In the genomic region with DNA sequence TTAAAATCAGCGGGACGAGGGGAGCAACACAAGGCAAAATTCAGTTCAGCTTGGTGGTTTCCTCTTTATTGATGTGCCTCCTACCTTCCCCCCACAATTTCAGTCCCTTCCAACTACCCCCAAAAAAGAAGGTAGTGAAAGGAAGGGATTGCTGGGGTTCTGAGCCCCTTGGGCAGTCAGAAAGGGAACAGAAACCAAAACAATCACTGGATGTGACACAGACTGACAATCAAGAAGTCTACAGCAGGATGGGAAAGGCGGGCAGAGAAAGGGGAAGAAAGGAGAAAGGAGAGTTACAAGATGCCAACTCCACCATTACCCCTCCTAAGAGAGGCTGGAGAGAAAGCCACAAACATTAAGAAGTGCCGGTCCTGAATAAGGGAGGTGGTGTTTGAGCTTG, we compare ENCODE assay signal across 9 cellular contexts. TPM values are rescaled to one million over a fixed set of nuclear protein-coding genes. Genes with fewer than 3 reads are reported as not detected.
A peak's percentile ranks its signal among the peaks of the same experiment; 100 is the strongest.
DNase-seq lines count a peak whose midpoint lies in the region; ATAC-seq, FAIRE-seq and TF ChIP-seq lines count a peak whose summit lies in the region.
"Had no signal": no experiment of that assay in that cellular context is flagged by ENCODE, and none has a peak within 500 bp of the region (broad histone marks: within the 10 kb centered on the region; RNA-seq: fewer than 3 reads in every experiment).

No MANE protein-coding gene starts in this region.

- H2BK20ac ChIP-seq in IMR-90 (ENCODE audit: low read depth, low read length): no peak overlapping the region

- H3K79me1 ChIP-seq in IMR-90 (ENCODE audit: low read depth in 1 of 2, low read length in 2 of 2): peaks cover 13 to 54% of the 10 kb centered on the region in 2 experiments
- peaks cover 17% of the 10 kb centered on the region for H3K79me1 ChIP-seq in mesendoderm (ENCODE audit: low read length)

- no peak for TF ChIP-seq EP300 in A549 (IDR thresholded peaks at IDR 0.05)

- H3K9me3 ChIP-seq in A549: no peaks in the 10 kb centered on the region
- no peaks in the 10 kb centered on the region for H3K9me3 ChIP-seq in IMR-90 (ENCODE audit: control insufficient read depth, insufficient read depth, low read length)
- H3K9me3 ChIP-seq in astrocyte (ENCODE audit: insufficient read depth, low read depth, low read length): no peaks in the 10 kb centered on the region

- peaks cover 29% of the 10 kb centered on the region for H3K4me1 Mint-ChIP-seq in astrocyte (ENCODE audit: low read depth, unreplicated experiment)

- peaks cover 14% of the 10 kb centered on the region for H3K36me3 Mint-ChIP-seq in astrocyte (ENCODE audit: low read depth, unreplicated experiment)

- TF ChIP-seq CTCF in A549 (IDR thresholded peaks at IDR 0.05) (no peak), IMR-90 (conservative IDR thresholded peaks at IDR 0.05; ENCODE audit: low read depth, low read length) (no peak), astrocyte (IDR thresholded peaks at IDR 0.05; ENCODE audit: insufficient read depth, low read depth, low read length) (no peak)

- H4K8ac ChIP-seq in IMR-90 (ENCODE audit: low read depth in 2 of 2, low read length in 2 of 2) (no peak overlapping the region), mesendoderm (ENCODE audit: low read depth, low read length) (no peak overlapping the region)

- H2BK15ac ChIP-seq in IMR-90 (ENCODE audit: low read depth, low read length) (no peak overlapping the region), mesendoderm (replicated peaks; ENCODE audit: low read depth) (no peak overlapping the region)

- no peak for DNase-seq in A549 (ENCODE audit: low read depth in 1 of 2, low spot score in 1 of 2)
- DNase-seq in IMR-90: no peak
- DNase-seq in astrocyte (ENCODE audit: low read depth): no peak
- DNase-seq in mesendoderm: no peak
- no peak for DNase-seq in HuH-7.5 (ENCODE audit: low spot score)
- no peak for DNase-seq in NCI-H187 treated with DMSO at 0.1 percent for 48 hours (lab: John Stamatoyannopoulos, UW)
- no peak for DNase-seq in activated gamma-delta T cell treated with Interleukin-2 at 50 U/mL for 16 hours
- no peak for DNase-seq in inferior parietal cortex (ENCODE audit: extremely low spot score)
- DNase-seq: erythroblast had no signal

- H3K79me2 ChIP-seq in astrocyte (ENCODE audit: insufficient read depth, low read length) (peaks cover 65% of the 10 kb centered on the region), mesendoderm (ENCODE audit: control insufficient read depth, insufficient read depth, low read length) (peaks cover 45% of the 10 kb centered on the region)

- TF ChIP-seq RAD21 in A549 (conservative IDR thresholded peaks at IDR 0.05 in 1 of 2, IDR thresholded peaks at IDR 0.05 in 1 of 2) (no peak), IMR-90 (IDR thresholded peaks at IDR 0.05; ENCODE audit: low read length) (no peak)

- 42% methylated on average over 4 of the region's 4 CpGs for WGBS in A549 (ENCODE audit: missing lambda C conversion rate)
- WGBS in IMR-90 (ENCODE audit: extremely low coverage in 2 of 2, insufficient read length in 1 of 2), 2 experiments: no CpG with 5 or more reads among the region's 4 CpGs
- no CpG with 5 or more reads among the region's 4 CpGs for WGBS in mesendoderm (ENCODE audit: extremely low coverage, insufficient coverage, low lambda C conversion rate)

- H3K27ac Mint-ChIP-seq in astrocyte (ENCODE audit: unreplicated experiment): peak overlapping the region; percentile 98

- ATAC-seq in A549 (no peak), IMR-90 (ENCODE audit: low read depth) (no peak)

- H2BK5ac ChIP-seq in IMR-90 (ENCODE audit: low read depth, low read length, poor library complexity, severe bottlenecking) (no peak overlapping the region), mesendoderm (ENCODE audit: low read length) (no peak overlapping the region)

- no peaks in the 10 kb centered on the region for H3K27me3 Mint-ChIP-seq in astrocyte (ENCODE audit: low read depth, unreplicated experiment)

- H3K9ac ChIP-seq in IMR-90 (ENCODE audit: low read depth, low read length) (no peak overlapping the region), astrocyte (ENCODE audit: low read length) (peak overlapping the region; percentile 99), mesendoderm (ENCODE audit: low read length) (peak overlapping the region; percentile 100)

- no peak for FAIRE-seq in A549 (lab: Jason Lieb, UNC)
- no peak for FAIRE-seq in astrocyte (lab: Jason Lieb, UNC)

- no peak overlapping the region for H4K5ac ChIP-seq in IMR-90 (ENCODE audit: low read depth, low read length)
- H4K5ac ChIP-seq in mesendoderm (ENCODE audit: low read length): no peak overlapping the region

- in situ Hi-C loops in IMR-90 (cut with MboI; ENCODE audit: low sequenced_read_pairs): loop anchor here (25.0 kb wide), 1 partner anchor 922 kb away; the partner anchor contains the start of genes PER1 and VAMP2

- H3K9me1 ChIP-seq in IMR-90 (ENCODE audit: insufficient read depth, low read length): peaks cover 2% of the 10 kb centered on the region; the same call in 1 of the 2 replicates

- no peak overlapping the region for H3K4ac ChIP-seq in IMR-90 (ENCODE audit: low read depth, low read length)
- H3K4ac ChIP-seq in mesendoderm (ENCODE audit: low read depth, low read length): no peak overlapping the region

- no peak overlapping the region for H3K23ac ChIP-seq in IMR-90 (ENCODE audit: low read depth, low read length)
- no peak overlapping the region for H3K23ac ChIP-seq in mesendoderm (ENCODE audit: low read length)

- peak overlapping the region; percentile 100 for H2AK9ac ChIP-seq in IMR-90 (replicated peaks; ENCODE audit: low read depth, low read length, poor library complexity)

- POLR2A ChIA-PET in A549 (lab: Yijun Ruan, JAX): no interaction called here
- POLR2A ChIA-PET in IMR-90 (lab: Charles Lee; ENCODE audit: unreplicated experiment): no interaction called here

- H3K4me1 ChIP-seq in A549 (peaks cover 44% of the 10 kb centered on the region), IMR-90 (ENCODE audit: control insufficient read depth, insufficient read depth, low read length) (peaks cover 10% of the 10 kb centered on the region), astrocyte (ENCODE audit: insufficient read depth, low read length) (peaks cover 35% of the 10 kb centered on the region), mesendoderm (ENCODE audit: control insufficient read depth, low read depth, low read length) (peaks cover 9% of the 10 kb centered on the region)

- intact Hi-C loops in IMR-90 (cut with micrococcal nuclease): no loop called here

- CTCF ChIA-PET in A549 (lab: Yijun Ruan, JAX): interaction anchor here (0.9 to 17.3 kb wide), 8 partner anchors 9 to 63 kb away, joined by 3 to 169 read pairs (median 9); partner anchors contain the start of genes ACADVL, CTDNEP1, DLG4 and ELP5
- CTCF ChIA-PET in IMR-90 (lab: Yijun Ruan, JAX): no interaction called here

- peaks cover 32% of the 10 kb centered on the region for H3K36me3 ChIP-seq in IMR-90 (ENCODE audit: control insufficient read depth, insufficient read depth, low read length)
- peaks cover 32% of the 10 kb centered on the region for H3K36me3 ChIP-seq in astrocyte (ENCODE audit: insufficient read depth, low read length)
- H3K36me3 ChIP-seq in mesendoderm (ENCODE audit: control insufficient read depth, insufficient read depth, low read length): peaks cover 16% of the 10 kb centered on the region

- H2AFZ ChIP-seq in IMR-90 (replicated peaks; ENCODE audit: low read length, poor library complexity): no peak overlapping the region
- H2AFZ ChIP-seq in astrocyte (ENCODE audit: low read depth, low read length): no peak overlapping the region

- H3K4me3 ChIP-seq in A549 (peak overlapping the region; percentile 20; the same call in 1 of the 3 replicates), IMR-90 (ENCODE audit: insufficient read depth, low read depth, low read length) (no peak overlapping the region), astrocyte (ENCODE audit: insufficient read depth, low read depth, low read length) (peak overlapping the region; percentile 92), mesendoderm (ENCODE audit: low read length) (no peak overlapping the region)

- H3K4me2 ChIP-seq in A549: peak overlapping the region; percentile 97
- H3K4me2 ChIP-seq in IMR-90 (ENCODE audit: low read depth, low read length): peak overlapping the region; percentile 93; the same call in 1 of the 2 replicates
- peak overlapping the region; percentile 99 for H3K4me2 ChIP-seq in astrocyte (ENCODE audit: low read length)
- no peak overlapping the region for H3K4me2 ChIP-seq in mesendoderm (ENCODE audit: low read length)

- TF ChIP-seq POLR2A in A549 (IDR thresholded peaks at IDR 0.05; ENCODE audit: low read length): no peak
- TF ChIP-seq POLR2A in IMR-90 (IDR thresholded peaks at IDR 0.05; ENCODE audit: low read depth, low read length): no peak

- H3K18ac ChIP-seq in IMR-90 (ENCODE audit: low read depth, low read length) (no peak overlapping the region), mesendoderm (ENCODE audit: low read length) (no peak overlapping the region)

- H2AK5ac ChIP-seq in IMR-90 (ENCODE audit: low read depth, low read length): no peak overlapping the region
- no peak overlapping the region for H2AK5ac ChIP-seq in mesendoderm (ENCODE audit: low read length)

- peaks cover 26% of the 10 kb centered on the region for H4K20me1 ChIP-seq in IMR-90 (ENCODE audit: insufficient read depth, low read length)
- H4K20me1 ChIP-seq in astrocyte (ENCODE audit: insufficient read depth, low read length): peaks cover 29% of the 10 kb centered on the region

- H3K14ac ChIP-seq in IMR-90 (replicated peaks; ENCODE audit: low read depth, low read length): no peak overlapping the region

- H3K9me3 Mint-ChIP-seq in astrocyte (ENCODE audit: unreplicated experiment): no peaks in the 10 kb centered on the region

- H2BK120ac ChIP-seq in IMR-90 (ENCODE audit: low read depth, low read length): no peak overlapping the region
- no peak overlapping the region for H2BK120ac ChIP-seq in mesendoderm (ENCODE audit: low read depth, low read length)

- H4K91ac ChIP-seq in IMR-90 (ENCODE audit: insufficient read depth, low read depth, low read length): no peak overlapping the region

- H3K27me3 ChIP-seq in IMR-90 (ENCODE audit: control insufficient read depth, insufficient read depth, low read length) (no peaks in the 10 kb centered on the region), astrocyte (ENCODE audit: insufficient read depth, low read length) (no peaks in the 10 kb centered on the region), mesendoderm (ENCODE audit: insufficient read depth, low read length, poor library complexity) (no peaks in the 10 kb centered on the region)

- dilution Hi-C loops in IMR-90 (cut with HindIII; ENCODE audit: low sequenced_read_pairs, unreplicated experiment): no loop called here

- H3K56ac ChIP-seq in IMR-90 (ENCODE audit: extremely low read depth, insufficient read depth, low read length): no peak overlapping the region
- H3K56ac ChIP-seq in mesendoderm (ENCODE audit: low read length): peak overlapping the region; percentile 100

- peak overlapping the region; percentile 94 for H3K4me3 Mint-ChIP-seq in astrocyte (ENCODE audit: unreplicated experiment)

- peak overlapping the region; percentile 18 to 54; a peak in 4 of 6 replicates for H3K27ac ChIP-seq in A549
- no peak overlapping the region for H3K27ac ChIP-seq in IMR-90 (ENCODE audit: insufficient read depth, low read length)
- H3K27ac ChIP-seq in astrocyte (ENCODE audit: low read depth, low read length): no peak overlapping the region
- no peak overlapping the region for H3K27ac ChIP-seq in mesendoderm (ENCODE audit: low read depth, low read length)

- no TSS peak for BruUV-seq in IMR-90 (replicated peaks; lab: Mats Ljungman, UMichigan)

RNA-seq across cellular contexts. Expression of gene PHF23, which starts 1.1 kb away (rescaled TPM):
- polyA plus RNA-seq in A549 (2011; rRNA removed) (52.1 and 61.2 TPM in 2 replicates), A549 (2017; fragmentation: RNase III; extraction: RNeasy Plus Mini Kit Qiagen cat#74134 plus additional on column Dnase treatment) (70.9 to 80.2 TPM (median 79.1 TPM) in 3 replicates), IMR-90 (2012; rRNA removed) (54.4 and 58.5 TPM in 2 replicates)
- polyA plus RNA-seq in A549 (2012; cell fraction: cytosol; rRNA removed): 43.2 and 48.2 TPM in 2 replicates
- 28.6 and 32.6 TPM in 2 replicates for polyA plus RNA-seq in A549 (2012; cell fraction: nucleus; rRNA removed)
- polyA minus RNA-seq in A549 (2011; rRNA and poly(A)+ RNA removed): 66.5 and 74.4 TPM in 2 replicates
- total RNA-seq in IMR-90 (2012; rRNA removed) (44.8 and 45.5 TPM in 2 replicates), astrocyte (78.0 and 89.5 TPM in 2 replicates)
- polyA plus RNA-seq in IMR-90 (2012; cell fraction: cytosol; rRNA removed): 37.0 TPM in 2 replicates
- 22.3 and 31.7 TPM in 2 replicates for polyA plus RNA-seq in IMR-90 (2012; cell fraction: nucleus; rRNA removed; ENCODE audit: low replicate concordance)
- 80.4 TPM for polyA plus RNA-seq in mesendoderm (2013, experiment 1 of 2)
- 80.7 TPM for polyA plus RNA-seq in mesendoderm (2013, experiment 2 of 2)

RNA-seq across cellular contexts. Expression of gene GABARAP, which starts 1.9 kb away (rescaled TPM):
- polyA plus RNA-seq in A549 (2011; rRNA removed) (399 and 502 TPM in 2 replicates), A549 (2017; fragmentation: RNase III; extraction: RNeasy Plus Mini Kit Qiagen cat#74134 plus additional on column Dnase treatment) (431 to 510 TPM (median 504 TPM) in 3 replicates), IMR-90 (2012; rRNA removed) (702 and 780 TPM in 2 replicates)
- polyA plus RNA-seq in A549 (2012; cell fraction: cytosol; rRNA removed): 329 and 360 TPM in 2 replicates
- polyA plus RNA-seq in A549 (2012; cell fraction: nucleus; rRNA removed): 93.2 and 184 TPM in 2 replicates
- 305 and 331 TPM in 2 replicates for polyA minus RNA-seq in A549 (2011; rRNA and poly(A)+ RNA removed)
- total RNA-seq in IMR-90 (2012; rRNA removed) (70.8 and 77.8 TPM in 2 replicates), astrocyte (434 and 454 TPM in 2 replicates)
- polyA plus RNA-seq in IMR-90 (2012; cell fraction: cytosol; rRNA removed): 264 and 350 TPM in 2 replicates
- polyA plus RNA-seq in IMR-90 (2012; cell fraction: nucleus; rRNA removed; ENCODE audit: low replicate concordance): 43.9 and 256 TPM in 2 replicates
- polyA plus RNA-seq in mesendoderm (2013, experiment 1 of 2): 386 TPM
- polyA plus RNA-seq in mesendoderm (2013, experiment 2 of 2): 384 TPM

RNA-seq across cellular contexts. Expression of gene DVL2, which starts 6.1 kb away (rescaled TPM):
- 5.7 and 9.6 TPM in 2 replicates for polyA plus RNA-seq in A549 (2011; rRNA removed)
- polyA plus RNA-seq in A549 (2012; cell fraction: cytosol; rRNA removed): 6.5 and 9.2 TPM in 2 replicates
- polyA plus RNA-seq in A549 (2012; cell fraction: nucleus; rRNA removed): 13.8 and 22.3 TPM in 2 replicates
- 30.7 to 40.4 TPM (median 37.7 TPM) in 3 replicates for polyA plus RNA-seq in A549 (2017; fragmentation: RNase III; extraction: RNeasy Plus Mini Kit Qiagen cat#74134 plus additional on column Dnase treatment)
- polyA minus RNA-seq in A549 (2011; rRNA and poly(A)+ RNA removed): 27.8 and 36.3 TPM in 2 replicates
- total RNA-seq in IMR-90 (2012; rRNA removed): 20.3 and 21.3 TPM in 2 replicates
- polyA plus RNA-seq in IMR-90 (2012; rRNA removed): 10.5 and 11.8 TPM in 2 replicates
- polyA plus RNA-seq in IMR-90 (2012; cell fraction: cytosol; rRNA removed): 5.9 and 9.6 TPM in 2 replicates
- 14.5 and 26.4 TPM in 2 replicates for polyA plus RNA-seq in IMR-90 (2012; cell fraction: nucleus; rRNA removed; ENCODE audit: low replicate concordance)
- total RNA-seq in astrocyte: 30.2 and 34.4 TPM in 2 replicates
- 25.9 TPM for polyA plus RNA-seq in mesendoderm (2013, experiment 1 of 2)
- 25.1 TPM for polyA plus RNA-seq in mesendoderm (2013, experiment 2 of 2)

RNA-seq across cellular contexts. Expression of gene CTDNEP1, which starts 11.2 kb away (rescaled TPM):
- polyA plus RNA-seq in A549 (2011; rRNA removed) (161 and 251 TPM in 2 replicates), A549 (2017; fragmentation: RNase III; extraction: RNeasy Plus Mini Kit Qiagen cat#74134 plus additional on column Dnase treatment) (145 to 151 TPM (median 147 TPM) in 3 replicates), IMR-90 (2012; rRNA removed) (132 TPM in 2 replicates)
- 169 and 266 TPM in 2 replicates for polyA plus RNA-seq in A549 (2012; cell fraction: cytosol; rRNA removed)
- polyA plus RNA-seq in A549 (2012; cell fraction: nucleus; rRNA removed): 146 and 158 TPM in 2 replicates
- polyA minus RNA-seq in A549 (2011; rRNA and poly(A)+ RNA removed): 273 and 295 TPM in 2 replicates
- total RNA-seq in IMR-90 (2012; rRNA removed) (18.3 and 23.8 TPM in 2 replicates), astrocyte (102 and 103 TPM in 2 replicates)
- 70.6 and 129 TPM in 2 replicates for polyA plus RNA-seq in IMR-90 (2012; cell fraction: cytosol; rRNA removed)
- 100 and 109 TPM in 2 replicates for polyA plus RNA-seq in IMR-90 (2012; cell fraction: nucleus; rRNA removed; ENCODE audit: low replicate concordance)
- polyA plus RNA-seq in mesendoderm (2013, experiment 1 of 2): 93.7 TPM
- 91.5 TPM for polyA plus RNA-seq in mesendoderm (2013, experiment 2 of 2)

RNA-seq across cellular contexts. Expression of gene ELP5, which starts 11.6 kb away (rescaled TPM):
- polyA plus RNA-seq in A549 (2011; rRNA removed): 114 and 133 TPM in 2 replicates
- 135 and 152 TPM in 2 replicates for polyA plus RNA-seq in A549 (2012; cell fraction: cytosol; rRNA removed)
- 74.9 and 115 TPM in 2 replicates for polyA plus RNA-seq in A549 (2012; cell fraction: nucleus; rRNA removed)
- polyA plus RNA-seq in A549 (2017; fragmentation: RNase III; extraction: RNeasy Plus Mini Kit Qiagen cat#74134 plus additional on column Dnase treatment): 89.2 to 97.3 TPM (median 92.1 TPM) in 3 replicates
- polyA minus RNA-seq in A549 (2011; rRNA and poly(A)+ RNA removed): 71.7 and 72.2 TPM in 2 replicates
- 46.6 and 48.0 TPM in 2 replicates for total RNA-seq in IMR-90 (2012; rRNA removed)
- 38.6 and 39.3 TPM in 2 replicates for polyA plus RNA-seq in IMR-90 (2012; rRNA removed)
- polyA plus RNA-seq in IMR-90 (2012; cell fraction: cytosol; rRNA removed): 31.1 and 38.5 TPM in 2 replicates
- polyA plus RNA-seq in IMR-90 (2012; cell fraction: nucleus; rRNA removed; ENCODE audit: low replicate concordance): 45.8 and 52.9 TPM in 2 replicates
- 24.9 and 25.4 TPM in 2 replicates for total RNA-seq in astrocyte
- polyA plus RNA-seq in mesendoderm (2013, experiment 1 of 2): 64.0 TPM
- polyA plus RNA-seq in mesendoderm (2013, experiment 2 of 2): 62.8 TPM

Comparison
In these comparisons a context has a peak if more than half of its experiments do, and no peak if none do; other contexts are left out.
1. H3K27ac ChIP-seq: peak in A549 (2 of 2); none in IMR-90 (single experiment), astrocyte (single experiment) and mesendoderm (single experiment).
2. H3K4me3 ChIP-seq: peak in A549 (single experiment) and astrocyte (single experiment); none in IMR-90 (single experiment) and mesendoderm (single experiment).